6 cellular contexts compared by ENCODE assay signal in genomic region chr10:121918819-121919218, GRCh38. TPM values are rescaled to one million over a fixed set of nuclear protein-coding genes. Genes with fewer than 3 reads are reported as not detected.
DNase-seq lines count a peak whose midpoint lies in the region; ATAC-seq, FAIRE-seq and TF ChIP-seq lines count a peak whose summit lies in the region.
"Not testable (repeated sequence)": the region's sequence is repeated elsewhere in the genome, so short reads cannot be mapped to it uniquely, and the experiment has no call there.

No MANE protein-coding gene starts in this region.

- WGBS in A549 (ENCODE audit: missing lambda C conversion rate): 94% methylated on average over 6 of the region's 6 CpGs
- WGBS in K562 (ENCODE audit: insufficient coverage, low coverage, missing lambda C conversion rate): 93% methylated on average over 5 of the region's 6 CpGs
- 94% methylated on average over 6 of the region's 6 CpGs for WGBS in HepG2 (ENCODE audit: low lambda C conversion rate)

- H3K36me3 ChIP-seq in DOHH2 (ENCODE audit: control insufficient read depth, low read length) (peaks cover 72% of the 10 kb centered on the region), OCI-LY1 (ENCODE audit: insufficient read depth, low read length) (peaks cover 74% of the 10 kb centered on the region), K562 (ENCODE audit: control insufficient read depth, insufficient read depth, low read length) (peaks cover 15% of the 10 kb centered on the region; the same call in 1 of the 3 replicates), HepG2 (replicated peaks in 1 of 2; ENCODE audit: control insufficient read depth in 1 of 2, insufficient read depth in 2 of 2, low read length in 2 of 2) (peaks cover 9 to 36% of the 10 kb centered on the region in 2 experiments)
- H3K36me3 ChIP-seq in SK-N-MC (ENCODE audit: insufficient read depth, low read length): not testable (repeated sequence)

- H3K4me1 ChIP-seq in A549; K562 (replicated peaks in 1 of 2; ENCODE audit: control insufficient read depth in 2 of 2, insufficient read depth in 2 of 2, low read length in 2 of 2): not testable (repeated sequence)
- peaks cover 59% of the 10 kb centered on the region for H3K4me1 ChIP-seq in DOHH2 (ENCODE audit: control insufficient read depth, low read length)
- peaks cover 35% of the 10 kb centered on the region for H3K4me1 ChIP-seq in OCI-LY1 (ENCODE audit: insufficient read depth, low read length, severe bottlenecking)
- peaks cover 38% of the 10 kb centered on the region for H3K4me1 ChIP-seq in HepG2 (ENCODE audit: insufficient read depth, low read length)

- H3K79me2 ChIP-seq in DOHH2 (ENCODE audit: control insufficient read depth, low read length) (peaks cover 60% of the 10 kb centered on the region), HepG2 (ENCODE audit: insufficient read depth, low read length) (peaks cover 30% of the 10 kb centered on the region)
- not testable (repeated sequence) for H3K79me2 ChIP-seq in OCI-LY1 (ENCODE audit: insufficient read depth, low read length); K562 (ENCODE audit: control insufficient read depth, insufficient read depth, low read length)

- intact Hi-C loops in K562 (cut with micrococcal nuclease); HepG2 (cut with micrococcal nuclease; ENCODE audit: unreplicated experiment): not testable (repeated sequence)

- not testable (repeated sequence) for DNase-seq in A549 (ENCODE audit: low read depth in 1 of 2, low spot score in 1 of 2); SK-N-MC (ENCODE audit: low read depth, low spot score); K562 (ENCODE audit: extremely low read depth in 1 of 4, low spot score in 3 of 4); HepG2 (ENCODE audit: low spot score)

- not testable (repeated sequence) for TF ChIP-seq RAD21 in A549 (conservative IDR thresholded peaks at IDR 0.05 in 1 of 2, IDR thresholded peaks at IDR 0.05 in 1 of 2); K562 (CRISPR knock-in tag; conservative IDR thresholded peaks at IDR 0.05 in 1 of 2, IDR thresholded peaks at IDR 0.05 in 1 of 2); HepG2 (CRISPR knock-in tag; IDR thresholded peaks at IDR 0.05)

- not testable (repeated sequence) for TF ChIP-seq POLR2A in A549 (IDR thresholded peaks at IDR 0.05; ENCODE audit: low read length); K562 (conservative IDR thresholded peaks at IDR 0.05); HepG2 (IDR thresholded peaks at IDR 0.05; ENCODE audit: insufficient read depth in 1 of 2, low read depth in 2 of 2, low read length in 2 of 2)

- not testable (repeated sequence) for H3F3A ChIP-seq in DOHH2 (ENCODE audit: control insufficient read depth, insufficient read depth); OCI-LY1 (ENCODE audit: insufficient read depth, low read length)

- not testable (repeated sequence) for H3K9ac ChIP-seq in OCI-LY1 (ENCODE audit: low read length); SK-N-MC (ENCODE audit: insufficient read length); K562 (ENCODE audit: insufficient read depth in 1 of 2, low read depth in 2 of 2, low read length in 2 of 2); HepG2 (ENCODE audit: insufficient read depth, low read depth, low read length)

- not testable (repeated sequence) for H3K9me1 ChIP-seq in K562 (ENCODE audit: control insufficient read depth, insufficient read depth, low read length)

- H3K27me3 ChIP-seq in DOHH2 (ENCODE audit: control insufficient read depth, low read length); OCI-LY1 (ENCODE audit: insufficient read depth, low read length); K562 (ENCODE audit: control insufficient read depth in 2 of 2, insufficient read depth in 2 of 2, low read length in 2 of 2); HepG2 (ENCODE audit: control insufficient read depth in 1 of 2, insufficient read depth in 2 of 2, low read length in 2 of 2): not testable (repeated sequence)

- in situ Hi-C loops in K562 (cut with MboI): loop anchor here (25.0 kb wide), 1 partner anchor 982 kb away; no protein-coding TSS in a partner anchor
- in situ Hi-C loops in HepG2 (cut with HindIII; ENCODE audit: extremely low pct_ligation_motif_present, low pct_unique_long_range_greater_than_20kb): not testable (repeated sequence)

- H2AFZ ChIP-seq in OCI-LY1 (ENCODE audit: low read length); K562 (ENCODE audit: low read depth, low read length); HepG2 (ENCODE audit: low read length): not testable (repeated sequence)

- 0 out of 6 replicates have a peak, but pooled peaks of 1 of the 2 experiments have one; percentile 33 for ATAC-seq in A549
- ATAC-seq in K562, HepG2: not testable (repeated sequence)

- not testable (repeated sequence) for H4K20me1 ChIP-seq in DOHH2 (ENCODE audit: control insufficient read depth, insufficient read depth, low read depth, low read length); OCI-LY1 (ENCODE audit: insufficient read depth, low read length); K562 (replicated peaks; ENCODE audit: control insufficient read depth, insufficient read depth, low read length); HepG2 (ENCODE audit: insufficient read depth, low read length)

- not testable (repeated sequence) for TF ChIP-seq CTCF in A549 (IDR thresholded peaks at IDR 0.05); DOHH2 (IDR thresholded peaks at IDR 0.05; ENCODE audit: low read depth, low read length, poor library complexity, severe bottlenecking); OCI-LY1 (IDR thresholded peaks at IDR 0.05; ENCODE audit: low read length); K562 (IDR thresholded peaks at IDR 0.05 in 2 of 3, conservative IDR thresholded peaks at IDR 0.05 in 1 of 3; ENCODE audit: insufficient read depth in 2 of 3, low read depth in 1 of 3, low read length in 3 of 3); HepG2 (CRISPR knock-in tag; IDR thresholded peaks at IDR 0.05)

- not testable (repeated sequence) for H3K4me3 ChIP-seq in A549; OCI-LY1 (ENCODE audit: low read depth, low read length, poor library complexity, severe bottlenecking); SK-N-MC; K562; HepG2 (replicated peaks in 1 of 3; ENCODE audit: insufficient read depth in 1 of 3, low read depth in 2 of 3, low read length in 3 of 3)
- peak overlapping the region; percentile 64 for H3K4me3 ChIP-seq in DOHH2 (ENCODE audit: low read length)

- POLR2A ChIA-PET in A549 (lab: Yijun Ruan, JAX) (interaction anchor here (1.3 kb wide), 1 partner anchor 9 kb away, joined by 3 read pairs; the partner anchor contains the start of gene ATE1), K562 (lab: Yijun Ruan, JAX) (interaction anchor here (2.1 kb wide), 1 partner anchor 9 kb away, joined by 9 read pairs; the partner anchor contains the start of gene ATE1), HepG2 (lab: Yijun Ruan, JAX) (interaction anchor here (1.4 kb wide), 1 partner anchor 8 kb away, joined by 3 read pairs; no protein-coding TSS in a partner anchor)

- CTCF ChIA-PET in A549 (lab: Yijun Ruan, JAX): interaction anchor here (0.6 to 3.2 kb wide), 3 partner anchors 7 to 32 kb away, joined by 3 to 13 read pairs (median 7); no protein-coding TSS in a partner anchor
- CTCF ChIA-PET in K562 (lab: Yijun Ruan, JAX; ENCODE audit: low intra/inter-chr PET ratio); HepG2 (lab: Yijun Ruan, JAX; ENCODE audit: low intra/inter-chr PET ratio, low total read pairs): not testable (repeated sequence)

- BruUV-seq in K562 (replicated peaks; lab: Mats Ljungman, UMichigan); HepG2 (replicated peaks; lab: Mats Ljungman, UMichigan): not testable (repeated sequence)

- not testable (repeated sequence) for FAIRE-seq in A549 (lab: Jason Lieb, UNC); K562 (lab: Jason Lieb, UNC); HepG2 (lab: Jason Lieb, UNC)

- not testable (repeated sequence) for TF ChIP-seq EP300 in A549 (IDR thresholded peaks at IDR 0.05); K562 (IDR thresholded peaks at IDR 0.05; ENCODE audit: low read length); HepG2 (IDR thresholded peaks at IDR 0.05; ENCODE audit: low read depth in 2 of 2, low read length in 2 of 2); HepG2 (CRISPR knock-in tag; IDR thresholded peaks at IDR 0.05; ENCODE audit: borderline replicate concordance)

- not testable (repeated sequence) for H3K9me2 ChIP-seq in DOHH2 (replicated peaks; ENCODE audit: control insufficient read depth, low read length); OCI-LY1 (ENCODE audit: low read depth, low read length)

- H3K9me3 ChIP-seq in A549; DOHH2 (ENCODE audit: control insufficient read depth, insufficient read depth, low read length); OCI-LY1 (ENCODE audit: low read length); SK-N-MC (ENCODE audit: low read depth, low read length); K562 (replicated peaks; ENCODE audit: control insufficient read depth, insufficient read depth, low read depth, low read length); HepG2 (ENCODE audit: low read length): not testable (repeated sequence)

- H3K4me2 ChIP-seq in A549; DOHH2 (ENCODE audit: low read length); OCI-LY1 (ENCODE audit: low read length); K562 (ENCODE audit: insufficient read depth, low read length); HepG2 (ENCODE audit: low read depth, low read length): not testable (repeated sequence)

- not testable (repeated sequence) for H3K27ac ChIP-seq in A549; K562 (ENCODE audit: extremely low read depth, low read depth, low read length); HepG2 (ENCODE audit: extremely low read length, insufficient read depth, low read length)
- H3K27ac ChIP-seq in DOHH2 (ENCODE audit: low read depth, low read length) (peak overlapping the region; percentile 82; the same call in 1 of the 2 replicates), OCI-LY1 (ENCODE audit: low read depth, low read length, poor library complexity, severe bottlenecking) (peak overlapping the region; percentile 87), SK-N-MC (peak overlapping the region; percentile 98; the same call in 1 of the 2 replicates)

RNA-seq across cellular contexts. Expression of gene ATE1, which starts 9.0 kb away (rescaled TPM):
- polyA plus RNA-seq in A549 (2011; rRNA removed) (56.6 and 58.8 TPM in 2 replicates), A549 (2017; fragmentation: RNase III; extraction: RNeasy Plus Mini Kit Qiagen cat#74134 plus additional on column Dnase treatment) (23.7 to 27.2 TPM (median 25.0 TPM) in 3 replicates), K562 (2011; rRNA removed) (7.4 and 9.5 TPM in 2 replicates), K562 (2014; fragmentation: Illumina TruSeq; extraction: Trizol) (8.0 and 8.8 TPM in 2 replicates), K562 (2014; fragmentation: Nextera tagmentation; extraction: Ambion mirVana) (1 to 10 TPM; 3.0 to 3.5 TPM), K562 (2014; rRNA removed) (5.6 and 7.1 TPM in 2 replicates), HepG2 (2011; rRNA removed) (13.9 and 17.5 TPM in 2 replicates)
- 6.8 and 8.2 TPM in 2 replicates for polyA plus RNA-seq in A549 (2012; cell fraction: cytosol; rRNA removed)
- polyA plus RNA-seq in A549 (2012; cell fraction: nucleus; rRNA removed): 3.2 and 6.3 TPM in 2 replicates
- polyA minus RNA-seq in A549 (2011; rRNA and poly(A)+ RNA removed): 59.0 and 61.5 TPM in 2 replicates
- total RNA-seq in K562 (2011; cell fraction: chromatin; rRNA removed; ENCODE audit: low replicate concordance): 16.8 and 45.1 TPM in 2 replicates
- total RNA-seq in K562 (2011; cell fraction: nucleolus; rRNA removed): 7.8 and 8.8 TPM in 2 replicates
- 11.0 and 11.5 TPM in 2 replicates for total RNA-seq in K562 (2011; cell fraction: nucleoplasm; rRNA removed)
- total RNA-seq in K562 (2014; rRNA removed) (7.2 and 8.6 TPM in 2 replicates), K562 (2014; rRNA removed; fragmentation: Illumina TruSeq; extraction: Trizol) (13.3 and 13.9 TPM in 2 replicates), K562 (2015; rRNA removed; fragmentation: Illumina TruSeq; extraction: Trizol) (12.6 and 12.9 TPM in 2 replicates), K562 (2021) (9.4 and 14.2 TPM in 2 replicates), HepG2 (2016; rRNA removed; fragmentation: Illumina TruSeq; extraction: Trizol) (42.2 and 68.9 TPM in 2 replicates)
- polyA plus RNA-seq in K562 (2011; cell fraction: cytosol; rRNA removed): 3.2 and 4.8 TPM in 2 replicates
- polyA plus RNA-seq in K562 (2011; cell fraction: nucleus; rRNA removed): 8.5 and 9.8 TPM in 2 replicates
- polyA plus RNA-seq in K562 (2012): 6.2 and 6.7 TPM in 2 replicates
- polyA minus RNA-seq in K562 (2011; rRNA and poly(A)+ RNA removed): 20.6 and 21.0 TPM in 2 replicates
- 9.4 and 10.6 TPM in 2 replicates for polyA minus RNA-seq in K562 (2011; cell fraction: cytosol; rRNA and poly(A)+ RNA removed)
- polyA minus RNA-seq in K562 (2011; cell fraction: nucleus; rRNA and poly(A)+ RNA removed): 12.3 and 16.0 TPM in 2 replicates
- 43.5 and 45.3 TPM in 2 replicates for total RNA-seq in HepG2 (2016; cell fraction: cytosol; rRNA removed; fragmentation: Illumina TruSeq; extraction: Trizol; ENCODE audit: low read depth)
- 42.7 and 63.5 TPM in 2 replicates for total RNA-seq in HepG2 (2016; cell fraction: insoluble cytoplasmic fraction; rRNA removed; fragmentation: Illumina TruSeq; extraction: Trizol)
- 36.0 and 39.2 TPM in 2 replicates for total RNA-seq in HepG2 (2016; cell fraction: membrane; rRNA removed; fragmentation: Illumina TruSeq; extraction: Trizol)
- total RNA-seq in HepG2 (2016; cell fraction: nucleus; rRNA removed; fragmentation: Illumina TruSeq; extraction: Trizol): 47.7 and 50.6 TPM in 2 replicates
- 10.9 and 15.5 TPM in 2 replicates for polyA plus RNA-seq in HepG2 (2011; cell fraction: cytosol; rRNA removed)
- polyA plus RNA-seq in HepG2 (2011; cell fraction: nucleus; rRNA removed): 8.0 and 12.0 TPM in 2 replicates
- polyA plus RNA-seq in HepG2 (2012): 18.8 and 23.6 TPM in 2 replicates
- polyA plus RNA-seq in HepG2 (2016; cell fraction: cytosol; fragmentation: Illumina TruSeq; extraction: Trizol; ENCODE audit: low read depth): 1.3 and 1.5 TPM in 2 replicates
- polyA plus RNA-seq in HepG2 (2016; cell fraction: insoluble cytoplasmic fraction; fragmentation: Illumina TruSeq; extraction: Trizol; ENCODE audit: low read depth): 40.1 and 45.1 TPM in 2 replicates
- polyA plus RNA-seq in HepG2 (2016; cell fraction: membrane; fragmentation: Illumina TruSeq; extraction: Trizol; ENCODE audit: low read depth): 5.8 and 7.3 TPM in 2 replicates
- 24.1 and 26.2 TPM in 2 replicates for polyA plus RNA-seq in HepG2 (2016; cell fraction: nucleus; fragmentation: Illumina TruSeq; extraction: Trizol; ENCODE audit: insufficient read depth, low read depth)
- 30.6 and 37.0 TPM in 2 replicates for polyA minus RNA-seq in HepG2 (2011; rRNA and poly(A)+ RNA removed; ENCODE audit: low replicate concordance)
- polyA minus RNA-seq in HepG2 (2011; cell fraction: cytosol; rRNA and poly(A)+ RNA removed): 46.1 and 56.6 TPM in 2 replicates
- 54.5 and 71.6 TPM in 2 replicates for polyA minus RNA-seq in HepG2 (2011; cell fraction: nucleus; rRNA and poly(A)+ RNA removed)

RNA-seq across cellular contexts. Expression of gene NSMCE4A, which starts 56.2 kb away (rescaled TPM):
- polyA plus RNA-seq in A549 (2011; rRNA removed) (135 and 172 TPM in 2 replicates), A549 (2017; fragmentation: RNase III; extraction: RNeasy Plus Mini Kit Qiagen cat#74134 plus additional on column Dnase treatment) (61.9 to 70.6 TPM (median 67.2 TPM) in 3 replicates), K562 (2011; rRNA removed) (48.4 and 65.6 TPM in 2 replicates), K562 (2014; fragmentation: Illumina TruSeq; extraction: Trizol) (46.8 and 48.6 TPM in 2 replicates), K562 (2014; fragmentation: Nextera tagmentation; extraction: Ambion mirVana) (10 to 100 TPM in 1 of 2 experiments, 1 to 10 TPM in 1; 8.4 to 12.3 TPM), K562 (2014; rRNA removed) (78.6 and 88.5 TPM in 2 replicates), HepG2 (2011; rRNA removed) (47.0 and 61.1 TPM in 2 replicates)
- polyA plus RNA-seq in A549 (2012; cell fraction: cytosol; rRNA removed): 82.8 and 89.8 TPM in 2 replicates
- polyA plus RNA-seq in A549 (2012; cell fraction: nucleus; rRNA removed): 91.4 and 94.5 TPM in 2 replicates
- polyA minus RNA-seq in A549 (2011; rRNA and poly(A)+ RNA removed): 20.1 and 20.8 TPM in 2 replicates
- total RNA-seq in K562 (2011; cell fraction: chromatin; rRNA removed; ENCODE audit: low replicate concordance): 57.0 and 100 TPM in 2 replicates
- total RNA-seq in K562 (2011; cell fraction: nucleolus; rRNA removed): 39.5 and 44.2 TPM in 2 replicates
- total RNA-seq in K562 (2011; cell fraction: nucleoplasm; rRNA removed): 54.5 and 59.5 TPM in 2 replicates
- total RNA-seq in K562 (2014; rRNA removed) (46.4 and 50.8 TPM in 2 replicates), K562 (2014; rRNA removed; fragmentation: Illumina TruSeq; extraction: Trizol) (45.7 and 48.1 TPM in 2 replicates), K562 (2015; rRNA removed; fragmentation: Illumina TruSeq; extraction: Trizol) (42.8 and 46.4 TPM in 2 replicates), K562 (2021) (39.4 and 41.1 TPM in 2 replicates), HepG2 (2016; rRNA removed; fragmentation: Illumina TruSeq; extraction: Trizol) (91.6 and 108 TPM in 2 replicates)
- polyA plus RNA-seq in K562 (2011; cell fraction: cytosol; rRNA removed): 20.1 and 35.3 TPM in 2 replicates
- 64.8 and 94.7 TPM in 2 replicates for polyA plus RNA-seq in K562 (2011; cell fraction: nucleus; rRNA removed)
- polyA plus RNA-seq in K562 (2012): 30.7 and 34.3 TPM in 2 replicates
- 23.9 and 24.6 TPM in 2 replicates for polyA minus RNA-seq in K562 (2011; rRNA and poly(A)+ RNA removed)
- 10.6 and 13.2 TPM in 2 replicates for polyA minus RNA-seq in K562 (2011; cell fraction: cytosol; rRNA and poly(A)+ RNA removed)
- 17.5 and 23.3 TPM in 2 replicates for polyA minus RNA-seq in K562 (2011; cell fraction: nucleus; rRNA and poly(A)+ RNA removed)
- total RNA-seq in HepG2 (2016; cell fraction: cytosol; rRNA removed; fragmentation: Illumina TruSeq; extraction: Trizol; ENCODE audit: low read depth): 46.8 and 47.9 TPM in 2 replicates
- total RNA-seq in HepG2 (2016; cell fraction: insoluble cytoplasmic fraction; rRNA removed; fragmentation: Illumina TruSeq; extraction: Trizol): 95.7 and 113 TPM in 2 replicates
- 58.2 and 62.5 TPM in 2 replicates for total RNA-seq in HepG2 (2016; cell fraction: membrane; rRNA removed; fragmentation: Illumina TruSeq; extraction: Trizol)
- 79.6 and 84.1 TPM in 2 replicates for total RNA-seq in HepG2 (2016; cell fraction: nucleus; rRNA removed; fragmentation: Illumina TruSeq; extraction: Trizol)
- polyA plus RNA-seq in HepG2 (2011; cell fraction: cytosol; rRNA removed): 26.3 and 29.5 TPM in 2 replicates
- 120 and 126 TPM in 2 replicates for polyA plus RNA-seq in HepG2 (2011; cell fraction: nucleus; rRNA removed)
- 42.3 and 49.9 TPM in 2 replicates for polyA plus RNA-seq in HepG2 (2012)
- polyA plus RNA-seq in HepG2 (2016; cell fraction: cytosol; fragmentation: Illumina TruSeq; extraction: Trizol; ENCODE audit: low read depth): 42.9 and 45.9 TPM in 2 replicates
- polyA plus RNA-seq in HepG2 (2016; cell fraction: insoluble cytoplasmic fraction; fragmentation: Illumina TruSeq; extraction: Trizol; ENCODE audit: low read depth): 98.9 and 108 TPM in 2 replicates
- polyA plus RNA-seq in HepG2 (2016; cell fraction: membrane; fragmentation: Illumina TruSeq; extraction: Trizol; ENCODE audit: low read depth): 44.9 and 47.4 TPM in 2 replicates
- polyA plus RNA-seq in HepG2 (2016; cell fraction: nucleus; fragmentation: Illumina TruSeq; extraction: Trizol; ENCODE audit: insufficient read depth, low read depth): 142 and 151 TPM in 2 replicates
- polyA minus RNA-seq in HepG2 (2011; rRNA and poly(A)+ RNA removed; ENCODE audit: low replicate concordance): 11.7 and 12.0 TPM in 2 replicates
- polyA minus RNA-seq in HepG2 (2011; cell fraction: cytosol; rRNA and poly(A)+ RNA removed): 11.8 and 18.0 TPM in 2 replicates
- 56.8 and 59.3 TPM in 2 replicates for polyA minus RNA-seq in HepG2 (2011; cell fraction: nucleus; rRNA and poly(A)+ RNA removed)
